In the genomic region with DNA sequence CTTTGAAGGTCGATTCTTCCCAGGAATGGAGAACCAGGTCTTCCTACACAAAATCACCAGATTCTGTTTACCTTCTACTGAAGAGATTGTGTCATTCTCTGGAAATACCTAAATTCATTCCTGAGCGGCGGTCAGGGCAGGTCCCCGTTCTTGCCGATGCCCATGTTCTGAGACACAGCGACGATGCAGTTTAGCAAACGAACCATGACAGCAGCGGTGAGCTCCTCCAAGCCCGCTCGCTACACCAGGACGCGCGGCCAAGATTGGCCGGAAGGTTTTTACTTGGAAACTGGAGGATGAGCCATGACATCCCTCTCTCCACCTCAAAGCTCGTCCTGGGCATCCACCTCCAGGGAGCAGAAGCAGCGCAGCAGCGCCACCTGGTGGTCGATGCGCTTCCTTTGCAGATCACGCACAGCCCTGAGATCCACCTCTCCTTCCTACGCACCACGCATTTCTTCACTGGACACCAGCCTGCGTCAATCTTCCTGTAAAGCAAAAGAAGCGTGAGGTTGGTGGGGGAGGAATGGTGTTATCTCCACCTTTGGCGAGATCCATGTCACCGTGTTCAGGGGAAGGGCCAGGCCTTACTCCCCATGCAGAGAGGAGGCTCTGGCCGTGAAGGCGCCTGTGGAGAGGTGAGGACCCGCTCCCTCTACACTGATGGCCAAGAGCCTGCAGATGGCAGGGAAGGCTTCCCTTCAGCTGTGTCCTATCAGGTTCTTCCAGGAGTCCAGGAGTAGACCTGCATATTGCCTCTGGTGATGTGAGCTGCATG, we compare ENCODE assay signal across 8 cellular contexts. TPM values are rescaled to one million over a fixed set of nuclear protein-coding genes. Genes with fewer than 3 reads are reported as not detected.
DNase-seq lines count a peak whose midpoint lies in the region; ATAC-seq and TF ChIP-seq lines count a peak whose summit lies in the region.

No MANE protein-coding gene starts in this region.

- H3K4me3 ChIP-seq in GM12865 (ENCODE audit: low read depth, low read length) = peak overlapping the region; percentile 44

- ATAC-seq in HG03045 (IDR thresholded peaks at IDR 0.05; ENCODE audit: unreplicated experiment) (peak; percentile 81), GM19328 (IDR thresholded peaks at IDR 0.05; ENCODE audit: unreplicated experiment) (no peak)

- DNase-seq in GM12865 (ENCODE audit: low read depth) (peak; percentile 93), NCI-H226 (peak; percentile 81), cerebellum (ENCODE audit: low spot score) (peak; percentile 93), left kidney (ENCODE audit: low read depth, low spot score) (peak; percentile 96)
- peak; percentile 77 to 89 for DNase-seq in activated CD4-positive, alpha-beta T cell treated with anti-CD3 and anti-CD28 coated beads for 24 hours (ENCODE audit: low read depth in 2 of 2)
- DNase-seq in stimulated activated CD4-positive, alpha-beta T cell treated with anti-CD3 and anti-CD28 coated beads, Interleukin-1b, Interleukin-23, amount 100 ng/mL, for 48 hours = peak; percentile 86

- TF ChIP-seq CTCF in GM12865 (IDR thresholded peaks at IDR 0.05; ENCODE audit: insufficient read depth, low read depth, low read length, missing control alignments) = peak; percentile 97

RNA-seq across cellular contexts. Expression of a gene that starts 9.9 kb away (rescaled TPM):
- total RNA-seq in cerebellum = 20.9 TPM

RNA-seq across cellular contexts. Expression of a gene that starts 36.5 kb away (rescaled TPM):
- total RNA-seq in cerebellum = 2.7 TPM
